8 cellular contexts compared by ENCODE assay signal in genomic region chr2:86807121-86807461, GRCh38. TPM values are rescaled to one million over a fixed set of nuclear protein-coding genes. Genes with fewer than 3 reads are reported as not detected.
DNase-seq lines count a peak whose midpoint lies in the region; ATAC-seq lines count a peak whose summit lies in the region.
"Had no signal": no experiment of that assay in that cellular context is flagged by ENCODE, and none has a peak within 500 bp of the region (broad histone marks: within the 10 kb centered on the region; RNA-seq: fewer than 3 reads in every experiment).

No MANE protein-coding gene starts in this region.

- H3K27ac Mint-ChIP-seq in activated T-helper 17 cell treated with anti-CD3 and anti-CD28 coated beads, Interleukin-2, amount 50 U/mL, for 72 hours: peak overlapping the region; percentile 79
- H3K27ac Mint-ChIP-seq in stimulated activated naive CD8-positive, alpha-beta T cell treated with anti-CD3 and anti-CD28 coated beads, Interleukin-15, amount 100 ng/mL, for 72 hours: peak overlapping the region; percentile 96 to 97

- H3K4me3 ChIP-seq in HUES6 (ENCODE audit: low read depth, low read length): peak overlapping the region; percentile 67
- peak overlapping the region; percentile 57; the same call in 1 of the 2 replicates for H3K4me3 ChIP-seq in iPS-18c (ENCODE audit: insufficient read depth, low read depth, low read length)

- H3K4me1 Mint-ChIP-seq in activated T-helper 17 cell treated with anti-CD3 and anti-CD28 coated beads, Interleukin-2, amount 50 U/mL, for 72 hours: peaks cover 12% of the 10 kb centered on the region
- peaks cover 41% of the 10 kb centered on the region for H3K4me1 Mint-ChIP-seq in stimulated activated naive CD8-positive, alpha-beta T cell treated with anti-CD3 and anti-CD28 coated beads, Interleukin-15, amount 100 ng/mL, for 72 hours

- H3K9me3 Mint-ChIP-seq in activated T-helper 17 cell treated with anti-CD3 and anti-CD28 coated beads, Interleukin-2, amount 50 U/mL, for 72 hours: no peaks in the 10 kb centered on the region
- H3K9me3 Mint-ChIP-seq in stimulated activated naive CD8-positive, alpha-beta T cell treated with anti-CD3 and anti-CD28 coated beads, Interleukin-15, amount 100 ng/mL, for 72 hours: no peaks in the 10 kb centered on the region

- no peak overlapping the region for H3K27ac ChIP-seq in HUES6 (ENCODE audit: low read depth, low read length)

- no peaks in the 10 kb centered on the region for H3K9me3 ChIP-seq in HUES6 (ENCODE audit: control insufficient read depth, insufficient read depth, low read depth, low read length)
- no peaks in the 10 kb centered on the region for H3K9me3 ChIP-seq in iPS-18c (ENCODE audit: control insufficient read depth, insufficient read depth, low read length)

- peaks cover 28% of the 10 kb centered on the region for H3K27me3 Mint-ChIP-seq in activated T-helper 17 cell treated with anti-CD3 and anti-CD28 coated beads, Interleukin-2, amount 50 U/mL, for 72 hours
- no peaks in the 10 kb centered on the region for H3K27me3 Mint-ChIP-seq in stimulated activated naive CD8-positive, alpha-beta T cell treated with anti-CD3 and anti-CD28 coated beads, Interleukin-15, amount 100 ng/mL, for 72 hours

- H3K36me3 ChIP-seq in HUES6 (ENCODE audit: control insufficient read depth, insufficient read depth, low read length): no peaks in the 10 kb centered on the region

- H3K9ac ChIP-seq in HUES6 (ENCODE audit: low read length): peak overlapping the region; percentile 31

- H3K4me3 Mint-ChIP-seq in activated T-helper 17 cell treated with anti-CD3 and anti-CD28 coated beads, Interleukin-2, amount 50 U/mL, for 72 hours: peak overlapping the region; percentile 91
- H3K4me3 Mint-ChIP-seq in stimulated activated naive CD8-positive, alpha-beta T cell treated with anti-CD3 and anti-CD28 coated beads, Interleukin-15, amount 100 ng/mL, for 72 hours: peak overlapping the region; percentile 88 to 93

- peaks cover 38% of the 10 kb centered on the region for H3K27me3 ChIP-seq in HUES6 (ENCODE audit: control insufficient read depth, insufficient read depth, low read length)

- no peaks in the 10 kb centered on the region for H3K36me3 Mint-ChIP-seq in activated T-helper 17 cell treated with anti-CD3 and anti-CD28 coated beads, Interleukin-2, amount 50 U/mL, for 72 hours (ENCODE audit: low read depth)

- DNase-seq in stimulated activated naive CD8-positive, alpha-beta T cell treated with anti-CD3 and anti-CD28 coated beads, Interleukin-15, amount 100 ng/mL, for 72 hours: no peak
- no peak for DNase-seq in NOMO-1 (lab: John Stamatoyannopoulos, UW; ENCODE audit: unreplicated experiment in 2 of 2)
- DNase-seq in EL: no peak

- H3K4me1 ChIP-seq in HUES6 (ENCODE audit: control insufficient read depth, insufficient read depth, low read length): peaks cover 5% of the 10 kb centered on the region; the same call in 1 of the 2 replicates

- no peak for ATAC-seq in activated T-helper 17 cell treated with anti-CD3 and anti-CD28 coated beads, Interleukin-2, amount 50 U/mL, for 72 hours (replicated peaks)
- ATAC-seq in stimulated activated naive CD8-positive, alpha-beta T cell treated with anti-CD3 and anti-CD28 coated beads, Interleukin-15, amount 100 ng/mL, for 72 hours: peak; percentile 0
- ATAC-seq in GM18858 (IDR thresholded peaks at IDR 0.05; ENCODE audit: unreplicated experiment): no peak

RNA-seq across cellular contexts. Expression of gene CD8A, which starts 16.4 kb away (rescaled TPM):
- total RNA-seq in activated T-helper 17 cell treated with anti-CD3 and anti-CD28 coated beads, Interleukin-2, amount 50 U/mL, for 72 hours: 1 to 10 TPM in 1 of 2 donors, under 1 TPM in 1; 0.80 to 2.7 TPM
- total RNA-seq: pulmonary artery endothelial cell had no signal

RNA-seq across cellular contexts. Expression of gene CD8B, which starts 54.6 kb away (rescaled TPM):
- total RNA-seq in activated T-helper 17 cell treated with anti-CD3 and anti-CD28 coated beads, Interleukin-2, amount 50 U/mL, for 72 hours: under 1 TPM in 1 of 2 donors, not detected in 1; 0.63 TPM
- total RNA-seq: pulmonary artery endothelial cell had no signal
